ENCODE assay signal across 8 cellular contexts in genomic region chr17:28916302-28916934, GRCh38. TPM values are rescaled to one million over a fixed set of nuclear protein-coding genes. Genes with fewer than 3 reads are reported as not detected.
DNase-seq lines count a peak whose midpoint lies in the region; ATAC-seq and TF ChIP-seq lines count a peak whose summit lies in the region.

No MANE protein-coding gene starts in this region.

- ATAC-seq in T-cell (replicated peaks in 1 of 4), result peak; percentile 79 to 82 (median 80)
- no peak for ATAC-seq in HG02763 (IDR thresholded peaks at IDR 0.05; ENCODE audit: unreplicated experiment)

- CTCF ChIA-PET in BJ (lab: Yijun Ruan, JAX), result interaction anchor here (0.7 to 4.7 kb wide), 15 partner anchors 9 to 189 kb away, joined by 3 to 43 read pairs (median 5); partner anchors contain the start of genes DHRS13, FLOT2 and TLCD1
- CTCF ChIA-PET in T-cell (lab: Charles Lee), result interaction anchor here (0.5 to 2.1 kb wide), 7 partner anchors 9 to 190 kb away, joined by 3 to 6 read pairs (median 3); partner anchors contain the start of gene TLCD1 (in 1 of the 2)

- H3K27me3 ChIP-seq in BJ (ENCODE audit: control insufficient read depth, insufficient read depth, low read length) (no peaks in the 10 kb centered on the region), HAP-1 (ENCODE audit: low read depth) (no peaks in the 10 kb centered on the region), colonic mucosa (no peaks in the 10 kb centered on the region), vagina (no peaks in the 10 kb centered on the region)

- peaks cover 7 to 12% (median 10%) of the 10 kb centered on the region in 3 donors for H3K4me1 Mint-ChIP-seq in T-cell

- H3K36me3 ChIP-seq in BJ (ENCODE audit: control insufficient read depth, insufficient read depth, low read length), result peaks cover 45% of the 10 kb centered on the region
- H3K36me3 ChIP-seq in HAP-1 (replicated peaks), result peaks cover 96% of the 10 kb centered on the region
- peaks cover 22% of the 10 kb centered on the region for H3K36me3 ChIP-seq in colonic mucosa
- peaks cover 0 to 94% of the 10 kb centered on the region in 2 donors for H3K36me3 ChIP-seq in vagina

- no peaks in the 10 kb centered on the region for H3K9me3 Mint-ChIP-seq in T-cell

- H3K4me3 Mint-ChIP-seq in T-cell, result no peak overlapping the region

- H3K4me3 ChIP-seq in BJ (ENCODE audit: low read depth, low read length) (no peak overlapping the region), HAP-1 (no peak overlapping the region), colonic mucosa (no peak overlapping the region), vagina (no peak overlapping the region)

- TF ChIP-seq POLR2A in vagina (IDR thresholded peaks at IDR 0.05), result no peak

- intact Hi-C loops in colonic mucosa (cut with DNase I), result loop anchor here (5.0 to 10.0 kb wide), 2 partner anchors 62 to 149 kb away; partner anchors contain the start of gene ERAL1
- intact Hi-C loops in vagina (cut with DNase I), result no loop called here

- peak overlapping the region; percentile 71 to 74 for H3K27ac Mint-ChIP-seq in T-cell

- H3K27me3 Mint-ChIP-seq in T-cell, result no peaks in the 10 kb centered on the region

- H3K27ac ChIP-seq in colonic mucosa (no peak overlapping the region), vagina (no peak overlapping the region)

- no peak overlapping the region for H3K9ac ChIP-seq in colonic mucosa (ENCODE audit: low read depth in 2 of 2, low read length in 2 of 2)

- in situ Hi-C loops in HAP-1 (cut with MboI; ENCODE audit: low sequenced_read_pairs), result no loop called here

- DNase-seq in BJ (ENCODE audit: low read depth), result no peak
- DNase-seq in HAP-1 (ENCODE audit: low spot score in 2 of 2), result peak; percentile 34 to 56
- DNase-seq in T-cell, result peak in 22 of 34 experiments; percentile 23 to 51 (median 38)
- peak; percentile 54 for DNase-seq in colonic mucosa
- DNase-seq in medulla oblongata (ENCODE audit: extremely low spot score), result peak; percentile 54
- no peak for DNase-seq in vagina (ENCODE audit: extremely low spot score in 2 of 2)
- no peak for DNase-seq in AG08396 (ENCODE audit: low spot score)

- H3K4me1 ChIP-seq in HAP-1 (no peaks in the 10 kb centered on the region), colonic mucosa (peaks cover 5% of the 10 kb centered on the region), vagina (no peaks in the 10 kb centered on the region)

- H3K9me3 ChIP-seq in HAP-1, result no peaks in the 10 kb centered on the region; the same call in 1 of the 2 replicates
- no peaks in the 10 kb centered on the region for H3K9me3 ChIP-seq in colonic mucosa
- no peaks in the 10 kb centered on the region for H3K9me3 ChIP-seq in vagina

- POLR2A ChIA-PET in BJ (lab: Charles Lee) (no interaction called here), T-cell (lab: Charles Lee) (interaction anchor here in 1 of 2 donors (1.1 kb wide), 1 partner anchor 12 kb away, joined by 3 read pairs; no protein-coding TSS in a partner anchor)

- peak; percentile 64 for TF ChIP-seq CTCF in BJ (IDR thresholded peaks at IDR 0.05; ENCODE audit: insufficient read depth, low read depth, low read length)
- peak; percentile 55 for TF ChIP-seq CTCF in colonic mucosa (IDR thresholded peaks at IDR 0.05)
- peak; percentile 36 to 60 (median 45) for TF ChIP-seq CTCF in vagina (IDR thresholded peaks at IDR 0.05)

- peaks cover 74% of the 10 kb centered on the region for H3K36me3 Mint-ChIP-seq in T-cell

RNA-seq across cellular contexts. Expression of gene DHRS13, which starts 13.5 kb away (rescaled TPM):
- polyA plus RNA-seq in BJ (2011; rRNA removed), result 2.1 and 2.8 TPM in 2 replicates
- 1.2 and 1.9 TPM in 2 replicates for polyA minus RNA-seq in BJ (2011; rRNA and poly(A)+ RNA removed)
- total RNA-seq in T-cell, result 10 to 100 TPM; 23.1 to 44.9 (median 39.7) TPM
- total RNA-seq in colonic mucosa, result 10 to 100 TPM in 1 of 2 donors, 1 to 10 TPM in 1; 8.7 to 22.8 TPM
- 11.8 TPM for total RNA-seq in vagina

RNA-seq across cellular contexts. Expression of gene FLOT2, which starts 18.9 kb away (rescaled TPM):
- polyA plus RNA-seq in BJ (2011; rRNA removed), result 62.2 and 86.0 TPM in 2 replicates
- polyA minus RNA-seq in BJ (2011; rRNA and poly(A)+ RNA removed), result 51.7 and 63.2 TPM in 2 replicates
- total RNA-seq in T-cell, result 100 to 1,000 TPM; 138 to 256 (median 235) TPM
- total RNA-seq in colonic mucosa, result 100 to 1,000 TPM in 1 of 2 donors, 10 to 100 TPM in 1; 92.1 to 125 TPM
- total RNA-seq in vagina, result 56.2 TPM

RNA-seq across cellular contexts. Expression of gene PHF12, which starts 34.9 kb away (rescaled TPM):
- 10.4 and 16.5 TPM in 2 replicates for polyA plus RNA-seq in BJ (2011; rRNA removed)
- polyA minus RNA-seq in BJ (2011; rRNA and poly(A)+ RNA removed), result 40.5 and 42.1 TPM in 2 replicates
- total RNA-seq in T-cell, result 100 to 1,000 TPM; 121 to 176 (median 123) TPM
- 10 to 100 TPM; 37.7 to 42.2 TPM for total RNA-seq in colonic mucosa
- 54.5 TPM for total RNA-seq in vagina

Comparison
In these comparisons a context has a peak if more than half of its experiments do, and no peak if none do; other contexts are left out.
1. DNase-seq: peak in HAP-1 (2 of 2), T-cell (22 of 34), colonic mucosa (single experiment) and medulla oblongata (single experiment); none in BJ (single experiment), vagina (0 of 2) and AG08396 (single experiment).
2. Peak in every context shown above with its lines, with median percentiles within 50 percentile points of each other: CTCF ChIP-seq.